ENCODE assay signal across 26 cellular contexts in the genomic region with DNA sequence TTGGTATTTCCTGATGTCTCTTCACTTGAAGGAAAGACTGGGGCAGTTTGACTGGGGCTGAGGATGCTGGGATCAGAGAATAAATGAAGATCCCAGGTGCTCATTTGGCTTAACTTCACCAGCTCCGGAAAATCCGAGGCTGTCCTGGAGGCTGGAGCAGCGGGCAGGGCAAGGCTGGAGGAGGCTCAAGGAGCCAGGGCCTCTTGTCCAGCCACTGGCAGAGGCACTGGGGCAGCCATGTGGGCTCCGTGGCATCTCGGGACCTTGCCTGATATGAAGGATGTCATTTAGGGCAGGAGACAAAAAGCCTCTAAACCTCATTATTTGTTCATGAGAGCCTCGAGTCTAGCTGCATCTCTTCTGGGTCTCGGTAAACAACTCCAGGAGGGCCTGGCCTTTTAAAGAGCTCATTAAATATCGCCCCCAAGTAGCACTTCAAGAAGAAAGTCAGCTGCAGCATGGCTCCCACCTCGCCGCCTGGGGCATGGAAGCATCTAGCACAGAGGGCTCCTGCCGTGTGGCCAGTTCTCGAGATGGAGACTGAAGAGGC. TPM values are rescaled to one million over a fixed set of nuclear protein-coding genes. Genes with fewer than 3 reads are reported as not detected.
"Had no signal": no experiment of that assay in that cellular context is flagged by ENCODE, and none has a peak within 500 bp of the region (broad histone marks: within the 10 kb centered on the region; RNA-seq: fewer than 3 reads in every experiment).

No MANE protein-coding gene starts in this region.

- H3K27ac Mint-ChIP-seq: activated B cell treated with CpG ODN at 0.5 μM for 24 hours; activated CD8-positive, alpha-beta T cell treated with anti-CD3 and anti-CD28 coated beads for 36 hours; activated naive CD8-positive, alpha-beta T cell treated with anti-CD3 and anti-CD28 coated beads for 36 hours; activated T-helper 1 cell treated with anti-CD3 and anti-CD28 coated beads, Interleukin-12 subunit alpha, Interleukin-12 subunit beta, Interleukin-2, Interleukin-4 antibody, amounts not matched to agents 30 ng/mL and 10 ng/mL and 1 ng/mL, durations not matched to agents 14 hours and 24 hours and 36 hours; nephron; stimulated activated naive CD8-positive, alpha-beta T cell treated with anti-CD3 and anti-CD28 coated beads, Interleukin-15, Interleukin-2, amounts not matched to agents 100 ng/mL and 50 ng/mL, for 24 hours; T-cell had no signal

- H3K36me3 Mint-ChIP-seq: T-cell had no signal

- H3K27me3 Mint-ChIP-seq: activated CD8-positive, alpha-beta T cell treated with anti-CD3 and anti-CD28 coated beads for 36 hours had no signal

- ATAC-seq: activated CD8-positive, alpha-beta T cell treated with anti-CD3 and anti-CD28 coated beads for 36 hours; left lobe of liver; psoas muscle; right cardiac atrium; SK-N-SH treated with all-trans-retinoic acid at 6 μM for 48 hours; T-cell had no signal

- H3K9me3 ChIP-seq: ovary, suprapubic skin had no signal

- DNase-seq: activated B cell treated with CpG ODN at 0.5 μM for 24 hours; activated CD4-positive, alpha-beta T cell treated with anti-CD3 and anti-CD28 coated beads for 4 hours; activated CD8-positive, alpha-beta T cell treated with anti-CD3 and anti-CD28 coated beads for 36 hours; activated naive CD4-positive, alpha-beta T cell; activated naive CD8-positive, alpha-beta T cell treated with anti-CD3 and anti-CD28 coated beads for 36 hours; amniotic stem cell; foreskin melanocyte; hypothalamus; kidney; midbrain; ovary; psoas muscle; right cardiac atrium; T-cell; trophoblast cell had no signal

- H3K4me3 Mint-ChIP-seq: activated B cell treated with CpG ODN at 0.5 μM for 24 hours; activated CD8-positive, alpha-beta T cell treated with anti-CD3 and anti-CD28 coated beads for 36 hours; activated naive CD8-positive, alpha-beta T cell treated with anti-CD3 and anti-CD28 coated beads for 36 hours; activated T-helper 1 cell treated with anti-CD3 and anti-CD28 coated beads, Interleukin-12 subunit alpha, Interleukin-12 subunit beta, Interleukin-2, Interleukin-4 antibody, amounts not matched to agents 30 ng/mL and 10 ng/mL and 1 ng/mL, durations not matched to agents 14 hours and 24 hours and 36 hours; nephron; stimulated activated naive CD8-positive, alpha-beta T cell treated with anti-CD3 and anti-CD28 coated beads, Interleukin-15, Interleukin-2, amounts not matched to agents 100 ng/mL and 50 ng/mL, for 24 hours; T-cell had no signal

- H3K4me1 ChIP-seq: psoas muscle had no signal

- H3K4me3 ChIP-seq: cardiac muscle cell, dorsolateral prefrontal cortex, ovary, psoas muscle, suprapubic skin had no signal

- H3K27ac ChIP-seq: cardiac muscle cell, dorsolateral prefrontal cortex, ovary, psoas muscle, suprapubic skin had no signal

- H3K36me3 ChIP-seq: cardiac muscle cell, ovary, suprapubic skin had no signal

- H3K27me3 ChIP-seq: cardiac muscle cell, dorsolateral prefrontal cortex, ovary had no signal

- H3K4me1 Mint-ChIP-seq: nephron had no signal

RNA-seq across cellular contexts. Expression of a gene that starts 13.5 kb away (rescaled TPM):
- total RNA-seq: cardiac muscle cell, epithelial cell of proximal tubule, left lobe of liver, lung microvascular endothelial cell, skeletal muscle tissue had no signal

RNA-seq across cellular contexts. Expression of a gene that starts 57.3 kb away (rescaled TPM):
- total RNA-seq: activated B cell treated with CpG ODN at 0.5 μM for 24 hours; activated naive CD8-positive, alpha-beta T cell treated with anti-CD3 and anti-CD28 coated beads for 36 hours; activated T-helper 1 cell treated with anti-CD3 and anti-CD28 coated beads, Interleukin-12 subunit alpha, Interleukin-12 subunit beta, Interleukin-2, Interleukin-4 antibody, amounts not matched to agents 30 ng/mL and 10 ng/mL and 1 ng/mL, durations not matched to agents 14 hours and 24 hours and 36 hours; cardiac muscle cell; epithelial cell of proximal tubule; kidney; left lobe of liver; lung microvascular endothelial cell; ovary; psoas muscle; right cardiac atrium; skeletal muscle tissue; suprapubic skin; T-cell had no signal
